ENCODE assay signal across 21 cellular contexts in the genomic region with DNA sequence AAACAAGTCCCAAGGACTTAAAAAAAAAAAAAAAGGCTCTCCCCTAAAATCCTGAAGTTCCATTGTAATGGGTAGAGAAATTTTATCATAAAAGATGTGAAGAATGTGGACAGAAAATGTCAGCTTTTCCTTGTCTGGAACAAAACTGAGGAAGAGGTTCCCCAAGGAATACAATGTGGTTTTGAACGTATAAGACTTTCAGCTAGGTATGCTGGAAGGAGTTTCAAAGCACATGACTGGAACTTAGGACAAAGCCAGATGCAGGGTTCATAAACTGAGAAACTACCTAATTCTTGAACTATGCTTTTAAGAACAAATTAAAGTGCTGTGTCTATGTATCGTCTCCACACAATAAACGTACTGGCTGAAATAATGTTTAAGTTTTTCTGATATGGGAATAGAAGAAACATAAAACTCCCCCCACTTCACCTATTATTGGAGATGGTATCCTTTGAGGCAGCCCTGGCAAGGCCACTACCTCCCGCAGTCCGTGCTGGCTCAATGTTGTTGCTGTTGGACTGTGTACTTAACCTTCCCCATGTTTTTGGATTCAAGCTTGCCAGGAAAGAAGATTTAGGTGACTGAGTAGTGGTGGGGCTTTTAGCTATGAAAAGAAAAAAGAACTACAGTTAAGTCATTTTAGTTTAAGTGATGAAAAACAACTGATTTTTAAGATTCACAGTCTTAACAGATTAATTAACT.
DNase-seq lines count a peak whose midpoint lies in the region; ATAC-seq and TF ChIP-seq lines count a peak whose summit lies in the region.
"Had no signal": no experiment of that assay in that cellular context is flagged by ENCODE, and none has a peak within 500 bp of the region (broad histone marks: within the 10 kb centered on the region; RNA-seq: fewer than 3 reads in every experiment).

No MANE protein-coding gene starts in this region.

- H3K4me1 ChIP-seq in tibial artery, result peaks cover 0 to 37% (median 18%) of the 10 kb centered on the region in 4 donors
- no peaks in the 10 kb centered on the region for H3K4me1 ChIP-seq in A673 (ENCODE audit: insufficient read depth, low read length, poor library complexity, severe bottlenecking)
- H3K4me1 ChIP-seq in neural progenitor cell, result no peaks in the 10 kb centered on the region
- H3K4me1 ChIP-seq: BLaER1 treated with 17β-estradiol and CSF1 and Interleukin-3, amounts not matched to agents 10 nM and 100 nM had no signal

- no peak overlapping the region for H2AFZ ChIP-seq in neural progenitor cell (replicated peaks)

- H4K20me1 ChIP-seq in neural progenitor cell (ENCODE audit: low read depth), result peaks cover 5% of the 10 kb centered on the region

- no peaks in the 10 kb centered on the region for H3K4me1 Mint-ChIP-seq in activated T-cell treated with anti-CD3 and anti-CD28 coated beads, Interleukin-2, amount 50 U/mL, for 72 hours (ENCODE audit: low read depth)
- peaks cover 2% of the 10 kb centered on the region for H3K4me1 Mint-ChIP-seq in activated T-cell treated with anti-CD3 and anti-CD28 coated beads, Interleukin-2, amount 50 U/mL, for 4 hours (ENCODE audit: low read depth)
- H3K4me1 Mint-ChIP-seq in T-helper 17 cell (no peaks in the 10 kb centered on the region), neural progenitor cell (no peaks in the 10 kb centered on the region)

- no peaks in the 10 kb centered on the region for H3K79me2 ChIP-seq in neural progenitor cell (ENCODE audit: low read depth)

- H3K4me3 ChIP-seq in tibial artery, result no peak overlapping the region
- H3K4me3 ChIP-seq in A673 (ENCODE audit: low read depth, low read length, poor library complexity, severe bottlenecking), result no peak overlapping the region
- no peak overlapping the region for H3K4me3 ChIP-seq in neural progenitor cell
- H3K4me3 ChIP-seq: BLaER1 treated with 17β-estradiol and CSF1 and Interleukin-3, amounts not matched to agents 10 nM and 100 nM; dorsolateral prefrontal cortex had no signal

- intact Hi-C loops in tibial artery (cut with DNase I; ENCODE audit: low total_unique reads) (loop anchor here (10.0 kb wide), 1 partner anchor 126 kb away; a partner anchor contains a TSS), A673 (cut with micrococcal nuclease; ENCODE audit: unreplicated experiment) (no loop called here)

- H3K27me3 ChIP-seq in tibial artery, result no peaks in the 10 kb centered on the region
- H3K27me3 ChIP-seq in A673 (replicated peaks; ENCODE audit: insufficient read depth, low read depth, low read length, poor library complexity), result no peaks in the 10 kb centered on the region
- no peaks in the 10 kb centered on the region for H3K27me3 ChIP-seq in neural progenitor cell
- H3K27me3 ChIP-seq: BLaER1 treated with 17β-estradiol and CSF1 and Interleukin-3, amounts not matched to agents 10 nM and 100 nM; dorsolateral prefrontal cortex had no signal

- DNase-seq in activated T-cell treated with anti-CD3 and anti-CD28 coated beads, Interleukin-2, amount 50 U/mL, for 72 hours, result no peak
- no peak for DNase-seq in activated T-cell treated with anti-CD3 and anti-CD28 coated beads, Interleukin-2, amount 50 U/mL, for 4 hours
- peak; percentile 54 for DNase-seq in cerebellum (ENCODE audit: low spot score)
- DNase-seq in left lobe of liver (ENCODE audit: low spot score), result peak; percentile 54
- DNase-seq in tibial artery, result no peak
- no peak for DNase-seq in T-helper 17 cell
- no peak for DNase-seq in A673 (ENCODE audit: low spot score)
- DNase-seq in neural progenitor cell (ENCODE audit: low spot score), result no peak
- DNase-seq: 8988T; activated CD4-positive, CD25-positive, alpha-beta regulatory T cell; activated effector memory CD4-positive, alpha-beta T cell treated with Interleukin-2 at 50 U/mL for 16 hours; erythroblast; GDM1; GOT3; NCI-H187 treated with DMSO at 0.1 percent for 48 hours; NCI-H510A treated with DMSO at 0.1 percent for 48 hours; nucleus accumbens; substantia nigra had no signal

- H3K9ac ChIP-seq in neural progenitor cell, result no peak overlapping the region
- H3K9ac ChIP-seq: BLaER1 treated with 17β-estradiol and CSF1 and Interleukin-3, amounts not matched to agents 10 nM and 100 nM had no signal

- H3K36me3 ChIP-seq in tibial artery (peaks cover 49 to 62% (median 57%) of the 10 kb centered on the region in 3 donors), A673 (ENCODE audit: insufficient read depth, low read length, poor library complexity, severe bottlenecking) (peaks cover 55% of the 10 kb centered on the region), neural progenitor cell (peaks cover 23% of the 10 kb centered on the region)

- ATAC-seq in activated T-cell treated with anti-CD3 and anti-CD28 coated beads, Interleukin-2, amount 50 U/mL, for 72 hours (replicated peaks in 1 of 2), result no peak
- ATAC-seq in activated T-cell treated with anti-CD3 and anti-CD28 coated beads, Interleukin-2, amount 50 U/mL, for 4 hours, result no peak
- peak; percentile 78 for ATAC-seq in left lobe of liver
- no peak for ATAC-seq in T-helper 17 cell

- POLR2A ChIA-PET in A673 (lab: Charles Lee; ENCODE audit: low non-redundant PET), result interaction anchor here (0.5 kb wide), 1 partner anchor 136 kb away, joined by 3 read pairs; no protein-coding TSS in a partner anchor

- H3K9me3 ChIP-seq in tibial artery (no peaks in the 10 kb centered on the region), T-helper 17 cell (ENCODE audit: control insufficient read depth, low read length, poor library complexity, severe bottlenecking) (no peaks in the 10 kb centered on the region), A673 (ENCODE audit: low read depth, low read length, poor library complexity, severe bottlenecking) (no peaks in the 10 kb centered on the region), neural progenitor cell (ENCODE audit: low read depth) (no peaks in the 10 kb centered on the region)
- H3K9me3 ChIP-seq: BLaER1 treated with 17β-estradiol and CSF1 and Interleukin-3, amounts not matched to agents 10 nM and 100 nM had no signal

- peak overlapping the region; percentile 50 for H3K27ac Mint-ChIP-seq in activated T-cell treated with anti-CD3 and anti-CD28 coated beads, Interleukin-2, amount 50 U/mL, for 72 hours
- no peak overlapping the region for H3K27ac Mint-ChIP-seq in T-helper 17 cell
- H3K27ac Mint-ChIP-seq in neural progenitor cell, result no peak overlapping the region
- H3K27ac Mint-ChIP-seq: IgD-negative memory B cell had no signal

- H3K27me3 Mint-ChIP-seq in activated T-cell treated with anti-CD3 and anti-CD28 coated beads, Interleukin-2, amount 50 U/mL, for 72 hours (ENCODE audit: low read depth), result no peaks in the 10 kb centered on the region
- H3K27me3 Mint-ChIP-seq in activated T-cell treated with anti-CD3 and anti-CD28 coated beads, Interleukin-2, amount 50 U/mL, for 4 hours (ENCODE audit: low read depth), result no peaks in the 10 kb centered on the region
- H3K27me3 Mint-ChIP-seq in T-helper 17 cell, result no peaks in the 10 kb centered on the region
- peaks cover 4% of the 10 kb centered on the region for H3K27me3 Mint-ChIP-seq in neural progenitor cell (ENCODE audit: insufficient read depth, low read depth)
- H3K27me3 Mint-ChIP-seq: IgD-negative memory B cell had no signal

- no peak overlapping the region for H3K4me2 ChIP-seq in neural progenitor cell
- H3K4me2 ChIP-seq: BLaER1 treated with 17β-estradiol and CSF1 and Interleukin-3, amounts not matched to agents 10 nM and 100 nM had no signal

- H3F3A ChIP-seq in neural progenitor cell (ENCODE audit: low read depth), result peaks cover 3% of the 10 kb centered on the region

- CTCF ChIA-PET in A673 (lab: Charles Lee), result interaction anchor here (0.5 kb wide), 1 partner anchor 110 kb away, joined by 5 read pairs; no protein-coding TSS in a partner anchor

- H3K36me3 Mint-ChIP-seq in activated T-cell treated with anti-CD3 and anti-CD28 coated beads, Interleukin-2, amount 50 U/mL, for 72 hours (ENCODE audit: insufficient read depth in 2 of 2), result peaks cover 3 to 13% of the 10 kb centered on the region in 2 donors
- peaks cover 48% of the 10 kb centered on the region for H3K36me3 Mint-ChIP-seq in activated T-cell treated with anti-CD3 and anti-CD28 coated beads, Interleukin-2, amount 50 U/mL, for 4 hours (ENCODE audit: insufficient read depth)
- H3K36me3 Mint-ChIP-seq in T-helper 17 cell (ENCODE audit: low read depth) (peaks cover 3% of the 10 kb centered on the region), neural progenitor cell (peaks cover 18% of the 10 kb centered on the region)

- H3K9me3 Mint-ChIP-seq in activated T-cell treated with anti-CD3 and anti-CD28 coated beads, Interleukin-2, amount 50 U/mL, for 72 hours, result no peaks in the 10 kb centered on the region
- no peaks in the 10 kb centered on the region for H3K9me3 Mint-ChIP-seq in activated T-cell treated with anti-CD3 and anti-CD28 coated beads, Interleukin-2, amount 50 U/mL, for 4 hours
- no peaks in the 10 kb centered on the region for H3K9me3 Mint-ChIP-seq in neural progenitor cell
- H3K9me3 Mint-ChIP-seq: IgD-negative memory B cell had no signal

- no TSS peak for BruUV-seq in A673 (replicated peaks; lab: Mats Ljungman, UMichigan)

- TF ChIP-seq CTCF in tibial artery (IDR thresholded peaks at IDR 0.05) (no peak), A673 (conservative IDR thresholded peaks at IDR 0.05; ENCODE audit: low read depth, low read length) (no peak), neural progenitor cell (IDR thresholded peaks at IDR 0.05) (no peak)

- H3K27ac ChIP-seq in tibial artery (peak overlapping the region; percentile 4 to 13), A673 (ENCODE audit: low read depth, low read length, poor library complexity, severe bottlenecking) (no peak overlapping the region), neural progenitor cell (no peak overlapping the region)
- H3K27ac ChIP-seq: BLaER1 treated with 17β-estradiol and CSF1 and Interleukin-3, amounts not matched to agents 10 nM and 100 nM had no signal

- H3K4me3 Mint-ChIP-seq in activated T-cell treated with anti-CD3 and anti-CD28 coated beads, Interleukin-2, amount 50 U/mL, for 72 hours, result no peak overlapping the region
- no peak overlapping the region for H3K4me3 Mint-ChIP-seq in activated T-cell treated with anti-CD3 and anti-CD28 coated beads, Interleukin-2, amount 50 U/mL, for 4 hours
- no peak overlapping the region for H3K4me3 Mint-ChIP-seq in T-helper 17 cell
- no peak overlapping the region for H3K4me3 Mint-ChIP-seq in neural progenitor cell
- H3K4me3 Mint-ChIP-seq: IgD-negative memory B cell had no signal

Comparison
In these comparisons a context has a peak if more than half of its experiments do, and no peak if none do; other contexts are left out.
1. DNase-seq: peak in cerebellum (single experiment) and left lobe of liver (single experiment); none in activated T-cell treated with anti-CD3 and anti-CD28 coated beads, Interleukin-2, amount 50 U/mL, for 72 hours (0 of 2), activated T-cell treated with anti-CD3 and anti-CD28 coated beads, Interleukin-2, amount 50 U/mL, for 4 hours (single experiment), tibial artery (0 of 2), T-helper 17 cell (0 of 3), A673 (single experiment) and neural progenitor cell (single experiment).
2. H3K27ac ChIP-seq: peak in tibial artery (2 of 2); none in A673 (single experiment) and neural progenitor cell (single experiment).